In genomic region chr1:170668301-170668789, GRCh38 we compare ENCODE assay signal across 12 cellular contexts. TPM values are rescaled to one million over a fixed set of nuclear protein-coding genes. Genes with fewer than 3 reads are reported as not detected.
A peak's percentile ranks its signal among the peaks of the same experiment; 100 is the strongest.
DNase-seq lines count a peak whose midpoint lies in the region; FAIRE-seq and TF ChIP-seq lines count a peak whose summit lies in the region.
"Had no signal": no experiment of that assay in that cellular context is flagged by ENCODE, and none has a peak within 500 bp of the region (broad histone marks: within the 10 kb centered on the region; RNA-seq: fewer than 3 reads in every experiment).

No MANE protein-coding gene starts in this region.

- FAIRE-seq in endothelial cell of umbilical vein (lab: Jason Lieb, UNC), result no peak
- FAIRE-seq in GM12891 (lab: Jason Lieb, UNC), result no peak

- H3K4me2 ChIP-seq in MM.1S (ENCODE audit: low read depth, low read length) (peak overlapping the region; percentile 11; the same call in 1 of the 2 replicates), endothelial cell of umbilical vein (ENCODE audit: insufficient read depth, low read length) (no peak overlapping the region), trophoblast cell (ENCODE audit: low read length) (peak overlapping the region; percentile 17)

- no peak overlapping the region for H4K91ac ChIP-seq in trophoblast cell (ENCODE audit: low read depth, low read length)

- no TSS peak for BruUV-seq in endothelial cell of umbilical vein (replicated peaks; lab: Mats Ljungman, UMichigan)

- H3K9ac ChIP-seq in MM.1S (ENCODE audit: low read length) (no peak overlapping the region), endothelial cell of umbilical vein (replicated peaks; ENCODE audit: extremely low read depth, insufficient read depth, low read length) (no peak overlapping the region), trophoblast cell (ENCODE audit: low read length) (no peak overlapping the region)

- no peaks in the 10 kb centered on the region for H3F3A ChIP-seq in MM.1S (ENCODE audit: insufficient read depth, low read length)

- H4K8ac ChIP-seq in trophoblast cell (ENCODE audit: low read depth, low read length), result no peak overlapping the region

- dilution Hi-C loops in endothelial cell of umbilical vein (cut with MboI; ENCODE audit: extremely low pct_ligation_motif_present, low sequenced_read_pairs), result no loop called here

- intact Hi-C loops in endothelial cell of umbilical vein (cut with micrococcal nuclease), result loop anchor here (10.0 kb wide), 3 partner anchors 234 to 654 kb away; partner anchors contain the start of gene KIFAP3

- no peak overlapping the region for H3K14ac ChIP-seq in trophoblast cell (ENCODE audit: low read length)

- H4K12ac ChIP-seq in trophoblast cell (ENCODE audit: low read depth, low read length), result no peak overlapping the region

- no peaks in the 10 kb centered on the region for H3K9me1 ChIP-seq in endothelial cell of umbilical vein (replicated peaks; ENCODE audit: control insufficient read depth, extremely low read depth, insufficient read depth, low read length)

- H3K4me3 ChIP-seq in MM.1S (ENCODE audit: low read length) (peak overlapping the region; percentile 15; the same call in 1 of the 2 replicates), endothelial cell of umbilical vein (replicated peaks in 1 of 3; ENCODE audit: insufficient read depth in 1 of 3, low read depth in 1 of 3, low read length in 3 of 3) (no peak overlapping the region), trophoblast cell (ENCODE audit: low read depth, low read length) (no peak overlapping the region)
- H3K4me3 ChIP-seq: HAP-1 had no signal

- H3K79me2 ChIP-seq in MM.1S (ENCODE audit: low read length) (no peaks in the 10 kb centered on the region), endothelial cell of umbilical vein (ENCODE audit: control insufficient read depth, insufficient read depth, low read length) (no peaks in the 10 kb centered on the region), trophoblast cell (ENCODE audit: control insufficient read depth, insufficient read depth, low read length, poor library complexity) (no peaks in the 10 kb centered on the region)

- CTCF ChIA-PET in endothelial cell of umbilical vein (lab: Charles Lee), result interaction anchor here (7.8 kb wide), 1 partner anchor 21 kb away, joined by 45 read pairs; no protein-coding TSS in a partner anchor

- H3K4me1 ChIP-seq in MM.1S (ENCODE audit: low read length), result no peaks in the 10 kb centered on the region
- peaks cover 7% of the 10 kb centered on the region for H3K4me1 ChIP-seq in endothelial cell of umbilical vein (ENCODE audit: control insufficient read depth, extremely low read depth, insufficient read depth, low read length)
- H3K4me1 ChIP-seq in trophoblast cell (ENCODE audit: control insufficient read depth in 1 of 2, insufficient read depth in 2 of 2, low read length in 2 of 2), result peaks cover 10 to 12% of the 10 kb centered on the region in 2 experiments
- H3K4me1 ChIP-seq: HAP-1 had no signal

- H3K79me1 ChIP-seq in trophoblast cell (ENCODE audit: low read length), result no peaks in the 10 kb centered on the region

- no peak overlapping the region for H3K18ac ChIP-seq in trophoblast cell (ENCODE audit: low read length)

- H2BK5ac ChIP-seq in trophoblast cell (ENCODE audit: low read depth, low read length, poor library complexity), result no peak overlapping the region

- no peak overlapping the region for H2AFZ ChIP-seq in MM.1S (ENCODE audit: low read length)
- H2AFZ ChIP-seq in endothelial cell of umbilical vein (ENCODE audit: low read depth, low read length), result no peak overlapping the region
- no peak overlapping the region for H2AFZ ChIP-seq in trophoblast cell (ENCODE audit: insufficient read depth, low read length, poor library complexity)

- H2BK12ac ChIP-seq in trophoblast cell (ENCODE audit: low read length), result no peak overlapping the region

- H3K4ac ChIP-seq in trophoblast cell (ENCODE audit: low read depth, low read length), result no peak overlapping the region

- no peak overlapping the region for H3K27ac ChIP-seq in MM.1S (ENCODE audit: low read length)
- no peak overlapping the region for H3K27ac ChIP-seq in endothelial cell of umbilical vein (ENCODE audit: insufficient read depth, low read depth, low read length)
- no peak overlapping the region for H3K27ac ChIP-seq in trophoblast cell (ENCODE audit: low read depth, low read length)
- H3K27ac ChIP-seq: 22Rv1, spleen had no signal

- no peaks in the 10 kb centered on the region for H3K9me2 ChIP-seq in MM.1S (replicated peaks; ENCODE audit: insufficient read depth, low read length)

- no peak overlapping the region for H3K23ac ChIP-seq in trophoblast cell (ENCODE audit: low read length)

- TF ChIP-seq CTCF in MM.1S (IDR thresholded peaks at IDR 0.05; ENCODE audit: low read length), result no peak
- TF ChIP-seq CTCF in endothelial cell of umbilical vein (IDR thresholded peaks at IDR 0.05; ENCODE audit: extremely low read depth in 1 of 2, insufficient read depth in 1 of 2, low read depth in 1 of 2, low read length in 2 of 2), result no peak

- WGBS in trophoblast cell (ENCODE audit: extremely low coverage, insufficient coverage, insufficient read length), result no CpG with 5 or more reads among the region's 28 CpGs

- DNase-seq in DMS153 (lab: John Stamatoyannopoulos, UW), result peak; percentile 14
- no peak for DNase-seq in DMS153 treated with DMSO at 0.1 percent for 48 hours (lab: John Stamatoyannopoulos, UW; ENCODE audit: unreplicated experiment)
- no peak for DNase-seq in MM.1S
- DNase-seq in endothelial cell of umbilical vein (ENCODE audit: low read depth, low spot score), result no peak
- no peak for DNase-seq in trophoblast cell
- no peak for DNase-seq in H4 (ENCODE audit: low spot score)
- DNase-seq in Kasumi-1 (lab: John Stamatoyannopoulos, UW), result no peak
- no peak for DNase-seq in GM12891 (ENCODE audit: insufficient read length, low spot score)
- DNase-seq: immature natural killer cell, spleen had no signal

- H4K20me1 ChIP-seq in MM.1S (ENCODE audit: insufficient read depth, low read length) (no peaks in the 10 kb centered on the region), endothelial cell of umbilical vein (replicated peaks; ENCODE audit: control insufficient read depth, extremely low read depth, insufficient read depth, low read length) (no peaks in the 10 kb centered on the region)

- H3K27me3 ChIP-seq in MM.1S (replicated peaks; ENCODE audit: insufficient read depth, low read length), result peaks cover 14% of the 10 kb centered on the region
- H3K27me3 ChIP-seq in endothelial cell of umbilical vein (ENCODE audit: control insufficient read depth in 2 of 2, insufficient read depth in 2 of 2, low read length in 2 of 2), result peaks cover 33% of the 10 kb centered on the region in 2 experiments
- H3K27me3 ChIP-seq in trophoblast cell (ENCODE audit: insufficient read depth, low read length), result peaks cover 79% of the 10 kb centered on the region

- POLR2A ChIA-PET in endothelial cell of umbilical vein (lab: Charles Lee), result no interaction called here

- TF ChIP-seq POLR2A in endothelial cell of umbilical vein (IDR thresholded peaks at IDR 0.05; ENCODE audit: low read depth, low read length) (no peak), GM12891 (IDR thresholded peaks at IDR 0.05; ENCODE audit: low read depth, low read length) (no peak)

- H3K9me3 ChIP-seq in MM.1S (replicated peaks; ENCODE audit: insufficient read depth, low read length) (no peaks in the 10 kb centered on the region), endothelial cell of umbilical vein (replicated peaks; ENCODE audit: control insufficient read depth, insufficient read depth, low read length) (no peaks in the 10 kb centered on the region), trophoblast cell (ENCODE audit: insufficient read depth, low read depth, low read length) (peaks cover 11% of the 10 kb centered on the region)
- H3K9me3 ChIP-seq: HAP-1, spleen had no signal

- no peaks in the 10 kb centered on the region for H3K36me3 ChIP-seq in MM.1S (replicated peaks; ENCODE audit: insufficient read depth, low read length)
- no peaks in the 10 kb centered on the region for H3K36me3 ChIP-seq in endothelial cell of umbilical vein (ENCODE audit: control insufficient read depth in 2 of 2, extremely low read depth in 1 of 2, insufficient read depth in 2 of 2, low read length in 2 of 2)
- H3K36me3 ChIP-seq in trophoblast cell (ENCODE audit: control insufficient read depth in 1 of 2, insufficient read depth in 2 of 2, low read length in 2 of 2), result no peaks in the 10 kb centered on the region
- H3K36me3 ChIP-seq: HAP-1, spleen had no signal

- no peak overlapping the region for H2BK120ac ChIP-seq in trophoblast cell (ENCODE audit: insufficient read depth, low read length, poor library complexity)

- H2AK5ac ChIP-seq in trophoblast cell (ENCODE audit: low read length), result no peak overlapping the region

TF ChIP-seq in endothelial cell of umbilical vein, 7 proteins besides CTCF, POLR2A, EP300 and RAD21 (continues in another document):
- TF ChIP-seq JUN (IDR thresholded peaks at IDR 0.05; ENCODE audit: borderline replicate concordance, insufficient read depth, insufficient read length, low read depth), result no peak
- TF ChIP-seq MYC (IDR thresholded peaks at IDR 0.05; ENCODE audit: low read depth, low read length), result no peak
- TF ChIP-seq GATA2 (IDR thresholded peaks at IDR 0.05; ENCODE audit: insufficient read depth, insufficient read length, low read depth, low read length), result no peak
- TF ChIP-seq POLR2AphosphoS5 (IDR thresholded peaks at IDR 0.05; ENCODE audit: insufficient read depth, low read depth, low read length), result no peak

TF ChIP-seq in GM12891, 5 proteins besides CTCF, POLR2A, EP300 and RAD21:
- TF ChIP-seq SPI1 (IDR thresholded peaks at IDR 0.05; ENCODE audit: low read depth, low read length) (no peak), PAX5 (IDR thresholded peaks at IDR 0.05; ENCODE audit: insufficient read depth, low read length, severe bottlenecking) (no peak), POLR2AphosphoS5 (IDR thresholded peaks at IDR 0.05; ENCODE audit: low read depth, low read length) (no peak), POU2F2 (IDR thresholded peaks at IDR 0.05; ENCODE audit: low read depth, low read length) (no peak), TAF1 (IDR thresholded peaks at IDR 0.05; ENCODE audit: low read depth, low read length) (no peak)

RNA-seq across cellular contexts. Expression of gene PRRX1, which starts 4.4 kb away (rescaled TPM):
- total RNA-seq in endothelial cell of umbilical vein, result not detected in 2 replicates
- 0.03 TPM in 1 of 2 replicates, not detected in the other for polyA plus RNA-seq in endothelial cell of umbilical vein
- polyA plus RNA-seq in endothelial cell of umbilical vein (2011; cell fraction: cytosol; rRNA removed), result 0.01 TPM in 1 of 2 replicates, not detected in the other
- polyA plus RNA-seq in endothelial cell of umbilical vein (2011; cell fraction: nucleus; rRNA removed), result not detected in 2 replicates
- polyA plus RNA-seq in endothelial cell of umbilical vein (2012), result 0.40 TPM in 1 of 2 replicates, not detected in the other
- polyA minus RNA-seq in endothelial cell of umbilical vein, result not detected in 2 replicates
- not detected for polyA minus RNA-seq in endothelial cell of umbilical vein (2011; cell fraction: cytosol; rRNA and poly(A)+ RNA removed)
- not detected in 2 replicates for polyA minus RNA-seq in endothelial cell of umbilical vein (2011; cell fraction: nucleus; rRNA and poly(A)+ RNA removed)
- polyA plus RNA-seq in trophoblast cell (2013), result 0.24 and 0.37 TPM in 2 replicates
- 0.10 TPM in 1 of 2 replicates, not detected in the other for total RNA-seq in H4 (2014; rRNA removed; shearing (Covaris generic))
- 0.06 TPM for polyA plus RNA-seq in GM12891 (2012; ENCODE audit: low read depth, missing spikeins)
- polyA plus RNA-seq: immature natural killer cell had no signal
